In the genomic region with DNA sequence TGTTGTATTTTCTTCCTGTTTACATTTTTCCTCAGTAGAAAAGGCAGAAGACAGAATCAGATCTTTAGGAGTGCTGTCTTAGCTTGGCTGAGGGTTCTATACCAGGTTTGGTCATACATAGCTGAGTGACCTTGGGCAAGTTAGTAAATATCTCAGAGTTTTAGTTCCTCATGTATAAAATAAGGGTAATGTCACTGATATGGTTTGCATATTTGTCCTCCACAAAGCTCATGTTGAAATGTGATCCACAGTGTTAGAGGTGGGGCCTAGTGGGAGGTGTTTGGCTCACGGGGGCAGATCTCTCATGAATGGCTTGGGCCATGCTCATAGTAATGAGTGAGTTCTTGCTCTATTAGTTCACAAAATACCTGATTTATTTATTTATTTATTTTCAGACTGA, we compare ENCODE assay signal across 23 cellular contexts. TPM values are rescaled to one million over a fixed set of nuclear protein-coding genes. Genes with fewer than 3 reads are reported as not detected.
DNase-seq lines count a peak whose midpoint lies in the region; ATAC-seq, FAIRE-seq and TF ChIP-seq lines count a peak whose summit lies in the region.
"Had no signal": no experiment of that assay in that cellular context is flagged by ENCODE, and none has a peak within 500 bp of the region (broad histone marks: within the 10 kb centered on the region; RNA-seq: fewer than 3 reads in every experiment).

No MANE protein-coding gene starts in this region.

- H3K79me2 ChIP-seq in Karpas-422 (ENCODE audit: low read length): no peaks in the 10 kb centered on the region

- TF ChIP-seq CTCF in activated B cell treated with CpG ODN at 0.5 μM for 24 hours (IDR thresholded peaks at IDR 0.05): no peak

- no peak overlapping the region for H3K4me3 Mint-ChIP-seq in activated B cell treated with CpG ODN at 0.5 μM for 24 hours
- peak overlapping the region in 3 of 8 donors; percentile 6 to 61 (median 30) for H3K4me3 Mint-ChIP-seq in naive B cell
- H3K4me3 Mint-ChIP-seq: CD4-positive, CD25-positive, alpha-beta regulatory T cell; CD8-positive, alpha-beta memory T cell; HFFc6 had no signal

- H3K27me3 Mint-ChIP-seq in activated B cell treated with CpG ODN at 0.5 μM for 24 hours (no peaks in the 10 kb centered on the region), naive B cell (no peaks in the 10 kb centered on the region)

- POLR2A ChIA-PET in activated B cell treated with CpG ODN at 0.5 μM for 24 hours (lab: Charles Lee): interaction anchor here (2.4 kb wide), 1 partner anchor 10 kb away, joined by 15 read pairs; no protein-coding TSS in a partner anchor

- peak overlapping the region; percentile 32 for H3K4me2 ChIP-seq in Karpas-422 (ENCODE audit: low read depth, low read length, poor library complexity, severe bottlenecking)
- H3K4me2 ChIP-seq: BLaER1 had no signal

- no peaks in the 10 kb centered on the region for H3K36me3 ChIP-seq in Karpas-422 (ENCODE audit: insufficient read depth, low read length)
- H3K36me3 ChIP-seq: BLaER1, HAP-1 had no signal

- no peak overlapping the region; the same call in 1 of the 2 replicates for H2AFZ ChIP-seq in Karpas-422 (ENCODE audit: low read length)

- no peaks in the 10 kb centered on the region for H3K36me3 Mint-ChIP-seq in activated B cell treated with CpG ODN at 0.5 μM for 24 hours (ENCODE audit: low read depth)
- no peaks in the 10 kb centered on the region for H3K36me3 Mint-ChIP-seq in naive B cell
- H3K36me3 Mint-ChIP-seq: CD4-positive, CD25-positive, alpha-beta regulatory T cell had no signal

- intact Hi-C loops in activated B cell treated with CpG ODN at 0.5 μM for 24 hours (cut with micrococcal nuclease) (no loop called here), right cardiac atrium (cut with DNase I) (no loop called here)

- peaks cover 14% of the 10 kb centered on the region for H3K4me1 Mint-ChIP-seq in activated B cell treated with CpG ODN at 0.5 μM for 24 hours
- H3K4me1 Mint-ChIP-seq in naive B cell: peaks cover 24 to 43% (median 26%) of the 10 kb centered on the region in 3 donors
- H3K4me1 Mint-ChIP-seq: CD4-positive, CD25-positive, alpha-beta regulatory T cell; CD8-positive, alpha-beta memory T cell had no signal

- no peaks in the 10 kb centered on the region for H3K27me3 ChIP-seq in Karpas-422 (ENCODE audit: low read length)
- H3K27me3 ChIP-seq in right cardiac atrium (ENCODE audit: control insufficient read depth, insufficient read depth): no peaks in the 10 kb centered on the region
- H3K27me3 ChIP-seq: BLaER1 had no signal

- no peak overlapping the region for H3K4me3 ChIP-seq in Karpas-422 (ENCODE audit: low read length)
- no peak overlapping the region for H3K4me3 ChIP-seq in right cardiac atrium (ENCODE audit: low read length)
- H3K4me3 ChIP-seq: BLaER1, GM12878, HAP-1 had no signal

- H3K9me3 ChIP-seq in Karpas-422 (ENCODE audit: low read length): no peaks in the 10 kb centered on the region
- no peaks in the 10 kb centered on the region for H3K9me3 ChIP-seq in right cardiac atrium (ENCODE audit: control insufficient read depth, low read length)
- H3K9me3 ChIP-seq: BLaER1, HAP-1 had no signal

- H3K27ac ChIP-seq in Karpas-422 (ENCODE audit: low read length) (peak overlapping the region; percentile 47), right cardiac atrium (ENCODE audit: low read length) (no peak overlapping the region)
- H3K27ac ChIP-seq: BLaER1, C4-2B had no signal

- CTCF ChIA-PET in activated B cell treated with CpG ODN at 0.5 μM for 24 hours (lab: Charles Lee): interaction anchor here (0.9 kb wide), 1 partner anchor 19 kb away, joined by 3 read pairs; no protein-coding TSS in a partner anchor

- peak; percentile 27 for FAIRE-seq in urothelium cell line (lab: Jason Lieb, UNC)
- FAIRE-seq: GM12878, GM18507, H54 had no signal

- peaks cover 30% of the 10 kb centered on the region for H3K4me1 ChIP-seq in Karpas-422 (ENCODE audit: low read length)
- H3K4me1 ChIP-seq in right cardiac atrium (ENCODE audit: control insufficient read depth, insufficient read depth, low read length): no peaks in the 10 kb centered on the region
- H3K4me1 ChIP-seq: BLaER1, HAP-1 had no signal

- DNase-seq in Karpas-422: peak; percentile 73
- DNase-seq in activated B cell treated with CpG ODN at 0.5 μM for 24 hours: no peak
- DNase-seq in naive B cell: no peak
- no peak for DNase-seq in urothelium cell line (ENCODE audit: low spot score)
- no peak for DNase-seq in NCI-H345 treated with DMSO at 0.1 percent for 48 hours (lab: John Stamatoyannopoulos, UW; ENCODE audit: unreplicated experiment)
- DNase-seq in right cardiac atrium: no peak
- DNase-seq in D341Med (ENCODE audit: low spot score): no peak
- DNase-seq: CD4-positive, CD25-positive, alpha-beta regulatory T cell; CD8-positive, alpha-beta memory T cell; DND-41; EL; GDM1; GOT3; HFFc6 had no signal

- no peak overlapping the region for H3K27ac Mint-ChIP-seq in activated B cell treated with CpG ODN at 0.5 μM for 24 hours
- H3K27ac Mint-ChIP-seq in naive B cell: peak overlapping the region in 1 of 6 donors; percentile 50
- H3K27ac Mint-ChIP-seq: CD4-positive, CD25-positive, alpha-beta regulatory T cell; CD8-positive, alpha-beta memory T cell; HFFc6 had no signal

- ATAC-seq in activated B cell treated with CpG ODN at 0.5 μM for 24 hours (ENCODE audit: low read depth): peak; percentile 56
- peak; percentile 40 to 53 for ATAC-seq in naive B cell (ENCODE audit: low read depth in 2 of 2)
- ATAC-seq in right cardiac atrium: no peak
- no peak for ATAC-seq in HG03139 (IDR thresholded peaks at IDR 0.05; ENCODE audit: unreplicated experiment)
- ATAC-seq: GM12878 had no signal

- H3K9me2 ChIP-seq in Karpas-422 (replicated peaks; ENCODE audit: insufficient read depth, low read length): no peaks in the 10 kb centered on the region

- H3K9me3 Mint-ChIP-seq in activated B cell treated with CpG ODN at 0.5 μM for 24 hours (no peaks in the 10 kb centered on the region), naive B cell (peaks cover 0 to 8% (median 2%) of the 10 kb centered on the region in 7 donors)
- H3K9me3 Mint-ChIP-seq: HFFc6 had no signal

- no peaks in the 10 kb centered on the region for H4K20me1 ChIP-seq in Karpas-422 (ENCODE audit: insufficient read depth, low read depth, low read length)
- H4K20me1 ChIP-seq: BLaER1 had no signal

- H3K9ac ChIP-seq in Karpas-422 (ENCODE audit: low read length): no peak overlapping the region
- H3K9ac ChIP-seq: BLaER1 had no signal

- WGBS in right cardiac atrium: 38% methylated on average over 1 of the region's 1 CpG

RNA-seq across cellular contexts. Expression of gene HTR3A, which starts 7.5 kb away (rescaled TPM):
- 242 and 254 TPM in 2 replicates for total RNA-seq in Karpas-422 (2014; rRNA removed; shearing (Covaris generic); ENCODE audit: low replicate concordance)
- total RNA-seq in activated B cell treated with CpG ODN at 0.5 μM for 24 hours (15.3 and 15.6 TPM in 2 replicates), right cardiac atrium (not detected)
- polyA plus RNA-seq in naive B cell (ENCODE audit: low read depth in 6 of 6) (10 to 100 TPM in 1 of 6 donors, 1 to 10 TPM in 5; 1.8 to 16.1 (median 4.4) TPM), right cardiac atrium (0.09 TPM)
- total RNA-seq: A172; A673; CD4-positive, CD25-positive, alpha-beta regulatory T cell; CD8-positive, alpha-beta memory T cell; GM12878; HFFc6 had no signal
- polyA plus RNA-seq: CD4-positive, CD25-positive, alpha-beta regulatory T cell; CD8-positive, alpha-beta memory T cell; GM12878 had no signal

Comparison
In these comparisons a context has a peak if more than half of its experiments do, and no peak if none do; other contexts are left out.
1. ATAC-seq: peak in activated B cell treated with CpG ODN at 0.5 μM for 24 hours (single experiment) and naive B cell (2 of 2); none in right cardiac atrium (0 of 2) and HG03139 (single experiment).
2. RNA of gene HTR3A, which starts 7.5 kb away (total RNA-seq): 242 to 254 TPM in Karpas-422 and 15.3 to 15.6 TPM in activated B cell treated with CpG ODN at 0.5 μM for 24 hours; not detected in right cardiac atrium; every median in the first group is over 10 times any median in the second.